ENCODE assay signal across 7 cellular contexts in genomic region chr17:8080208-8080798, GRCh38. TPM values are rescaled to one million over a fixed set of nuclear protein-coding genes. Genes with fewer than 3 reads are reported as not detected.
DNase-seq lines count a peak whose midpoint lies in the region; TF ChIP-seq lines count a peak whose summit lies in the region.

No MANE protein-coding gene starts in this region.

- no peaks in the 10 kb centered on the region for H3K36me3 ChIP-seq in spleen

- H3K27me3 ChIP-seq in spleen (replicated peaks in 1 of 7), result peaks cover 0 to 87% (median 19%) of the 10 kb centered on the region in 7 donors

- peaks cover 13% of the 10 kb centered on the region for H3K4me1 Mint-ChIP-seq in activated CD4-positive, alpha-beta memory T cell treated with anti-CD3 and anti-CD28 coated beads for 36 hours (ENCODE audit: low read depth)

- DNase-seq in HT-29 (ENCODE audit: low spot score), result peak; percentile 6
- no peak for DNase-seq in activated CD4-positive, alpha-beta memory T cell treated with anti-CD3 and anti-CD28 coated beads for 36 hours
- DNase-seq in spleen, result peak; percentile 57
- DNase-seq in H4 (ENCODE audit: low spot score), result no peak
- no peak for DNase-seq in epidermal melanocyte (ENCODE audit: insufficient read length, low spot score)
- no peak for DNase-seq in UCSD-AML1 (lab: John Stamatoyannopoulos, UW; ENCODE audit: unreplicated experiment)

- intact Hi-C loops in activated CD4-positive, alpha-beta memory T cell treated with anti-CD3 and anti-CD28 coated beads for 36 hours (cut with micrococcal nuclease), result no loop called here
- intact Hi-C loops in spleen (cut with DNase I; ENCODE audit: low total_unique reads), result no loop called here

- peak in 1 of 11 experiments; percentile 12 for TF ChIP-seq CTCF in spleen (IDR thresholded peaks at IDR 0.05 in 8 of 11, conservative IDR thresholded peaks at IDR 0.05 in 3 of 11)

- peak overlapping the region; percentile 81 for H3K27ac Mint-ChIP-seq in activated CD4-positive, alpha-beta memory T cell treated with anti-CD3 and anti-CD28 coated beads for 36 hours

- no peaks in the 10 kb centered on the region for H3K9me3 ChIP-seq in spleen

- H3K4me1 ChIP-seq in spleen, result peaks cover 0 to 30% (median 24%) of the 10 kb centered on the region in 6 donors

- CTCF ChIA-PET in activated CD4-positive, alpha-beta memory T cell treated with anti-CD3 and anti-CD28 coated beads for 36 hours (lab: Charles Lee), result interaction anchor here (0.9 to 12.2 kb wide), 11 partner anchors 8 to 78 kb away, joined by 3 to 298 read pairs (median 5); partner anchors contain the start of genes ALOX12B, ALOXE3 and HES7

- H3K4me3 ChIP-seq in iPS-11a (ENCODE audit: low read depth, low read length), result peak overlapping the region; percentile 17
- peak overlapping the region; percentile 40 to 88 (median 52) for H3K4me3 ChIP-seq in spleen

- POLR2A ChIA-PET in activated CD4-positive, alpha-beta memory T cell treated with anti-CD3 and anti-CD28 coated beads for 36 hours (lab: Charles Lee), result no interaction called here

- peak overlapping the region; percentile 93 for H3K4me3 Mint-ChIP-seq in activated CD4-positive, alpha-beta memory T cell treated with anti-CD3 and anti-CD28 coated beads for 36 hours

- H3K27ac ChIP-seq in spleen, result peak overlapping the region in 2 of 8 donors; percentile 81 to 89

- H3K9me3 Mint-ChIP-seq in activated CD4-positive, alpha-beta memory T cell treated with anti-CD3 and anti-CD28 coated beads for 36 hours, result no peaks in the 10 kb centered on the region

- TF ChIP-seq POLR2A in spleen (IDR thresholded peaks at IDR 0.05), result no peak

- H3K27me3 Mint-ChIP-seq in activated CD4-positive, alpha-beta memory T cell treated with anti-CD3 and anti-CD28 coated beads for 36 hours, result peaks cover 4% of the 10 kb centered on the region

- WGBS in spleen, 5 donors, result 30 to 39% (median 35%) methylated on average over 19 to 25 of the region's 25 CpGs

- H3K36me3 Mint-ChIP-seq in activated CD4-positive, alpha-beta memory T cell treated with anti-CD3 and anti-CD28 coated beads for 36 hours, result peaks cover 11% of the 10 kb centered on the region

RNA-seq across cellular contexts. Expression of gene ALOX12B, which starts 7.2 kb away (rescaled TPM):
- 0.97 TPM in 1 of 2 replicates, not detected in the other for total RNA-seq in HT-29 (2014; rRNA removed; shearing (Covaris generic))
- total RNA-seq in activated CD4-positive, alpha-beta memory T cell treated with anti-CD3 and anti-CD28 coated beads for 36 hours, result 1 to 10 TPM; 2.1 to 2.3 TPM
- 1 to 10 TPM in 2 of 7 donors, under 1 TPM in 1, not detected in 4; 0.47 to 1.3 (median 1.0) TPM for total RNA-seq in spleen
- polyA plus RNA-seq in spleen, result under 1 TPM; 0.80 to 0.89 (median 0.83) TPM
- total RNA-seq in H4 (2014; rRNA removed; shearing (Covaris generic)), result not detected in 2 replicates

RNA-seq across cellular contexts. Expression of gene ALOXE3, which starts 38.0 kb away (rescaled TPM):
- total RNA-seq in HT-29 (2014; rRNA removed; shearing (Covaris generic)), result not detected in 2 replicates
- under 1 TPM; 0.12 TPM for total RNA-seq in activated CD4-positive, alpha-beta memory T cell treated with anti-CD3 and anti-CD28 coated beads for 36 hours
- not detected for total RNA-seq in spleen
- polyA plus RNA-seq in spleen, result under 1 TPM in 1 of 3 donors, not detected in 2; 0.03 TPM
- total RNA-seq in H4 (2014; rRNA removed; shearing (Covaris generic)), result not detected in 2 replicates

RNA-seq across cellular contexts. Expression of gene ALOX15B, which starts 41.4 kb away (rescaled TPM):
- total RNA-seq in HT-29 (2014; rRNA removed; shearing (Covaris generic)), result not detected in 2 replicates
- total RNA-seq in activated CD4-positive, alpha-beta memory T cell treated with anti-CD3 and anti-CD28 coated beads for 36 hours, result not detected
- total RNA-seq in spleen, result 1 to 10 TPM in 5 of 7 donors, under 1 TPM in 2; 0.13 to 6.2 (median 2.8) TPM
- polyA plus RNA-seq in spleen, result 1 to 10 TPM; 1.0 to 7.8 (median 2.7) TPM
- not detected in 2 replicates for total RNA-seq in H4 (2014; rRNA removed; shearing (Covaris generic))

RNA-seq across cellular contexts. Expression of gene HES7, which starts 43.6 kb away (rescaled TPM):
- total RNA-seq in HT-29 (2014; rRNA removed; shearing (Covaris generic)), result 0.61 and 0.76 TPM in 2 replicates
- 1 to 10 TPM; 2.5 to 2.8 TPM for total RNA-seq in activated CD4-positive, alpha-beta memory T cell treated with anti-CD3 and anti-CD28 coated beads for 36 hours
- under 1 TPM in 2 of 7 donors, not detected in 5; 0.41 to 0.67 TPM for total RNA-seq in spleen
- under 1 TPM; 0.04 to 0.53 (median 0.32) TPM for polyA plus RNA-seq in spleen
- total RNA-seq in H4 (2014; rRNA removed; shearing (Covaris generic)), result 0.14 TPM in 1 of 2 replicates, not detected in the other

Comparison
In these comparisons a context has a peak if more than half of its experiments do, and no peak if none do; other contexts are left out.
1. DNase-seq: peak in HT-29 (single experiment) and spleen (single experiment); none in activated CD4-positive, alpha-beta memory T cell treated with anti-CD3 and anti-CD28 coated beads for 36 hours (single experiment), H4 (single experiment), epidermal melanocyte (single experiment) and UCSD-AML1 (single experiment).